In the genomic region with DNA sequence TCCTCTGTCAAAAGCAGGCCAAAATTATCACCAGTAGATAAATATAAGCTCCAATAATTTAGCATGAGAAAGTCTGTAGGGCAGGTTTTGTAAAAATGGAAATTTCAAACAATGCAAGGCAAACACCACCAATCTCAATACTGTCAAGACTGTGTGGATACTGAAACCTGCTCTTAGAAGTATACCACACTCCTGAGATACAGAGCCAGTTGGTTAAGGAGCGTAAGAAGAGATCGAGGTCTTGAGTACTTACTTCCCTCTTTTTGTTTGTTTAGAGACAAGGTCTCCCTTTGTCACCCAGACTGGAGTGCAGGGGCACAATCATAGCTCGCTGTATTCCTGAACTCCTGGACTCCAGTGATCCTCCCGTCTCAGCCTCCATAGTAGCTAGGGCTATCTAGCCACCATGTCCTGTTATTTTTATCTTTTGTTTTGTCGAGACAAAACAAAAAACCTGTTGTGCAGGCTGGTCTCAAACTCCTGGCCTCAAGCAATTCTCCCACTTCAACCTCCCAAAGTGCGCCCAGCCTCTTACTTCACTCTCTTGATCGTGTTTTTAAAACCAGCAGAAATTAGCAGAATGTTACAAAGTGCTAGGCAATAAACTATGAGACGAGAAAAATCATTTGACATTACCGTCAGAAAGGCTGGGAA, we compare ENCODE assay signal across 18 cellular contexts.
A peak's percentile ranks its signal among the peaks of the same experiment; 100 is the strongest.
DNase-seq lines count a peak whose midpoint lies in the region; ATAC-seq, FAIRE-seq and TF ChIP-seq lines count a peak whose summit lies in the region.
"Had no signal": no experiment of that assay in that cellular context is flagged by ENCODE, and none has a peak within 500 bp of the region (broad histone marks: within the 10 kb centered on the region; RNA-seq: fewer than 3 reads in every experiment).

No MANE protein-coding gene starts in this region.

- POLR2A ChIA-PET in HepG2 (lab: Yijun Ruan, JAX) (no interaction called here), GM12878 (lab: Charles Lee) (interaction anchor here (0.6 to 2.0 kb wide), 2 partner anchors 16 to 47 kb away, joined by 9 to 13 read pairs; no protein-coding TSS in a partner anchor)

- in situ Hi-C loops in HepG2 (cut with HindIII; ENCODE audit: extremely low pct_ligation_motif_present, low pct_unique_long_range_greater_than_20kb): no loop called here
- in situ Hi-C loops in KBM-7 (cut with MboI; ENCODE audit: low pct_unique_long_range_greater_than_20kb, low sequenced_read_pairs): no loop called here
- in situ Hi-C loops in GM12878 (cut with MboI): no loop called here

- RAD21 ChIA-PET in GM12878 (lab: Charles Lee; ENCODE audit: unreplicated experiment): interaction anchor here (1.9 to 2.6 kb wide), 2 partner anchors 15 to 85 kb away, joined by 5 to 6 read pairs; no protein-coding TSS in a partner anchor

- H3K4me2 ChIP-seq in HepG2 (ENCODE audit: low read depth, low read length): no peak overlapping the region
- H3K4me2 ChIP-seq in GM12878 (ENCODE audit: control insufficient read depth, insufficient read depth): no peak overlapping the region
- H3K4me2 ChIP-seq: BLaER1 treated with 17β-estradiol and CSF1 and Interleukin-3, amounts not matched to agents 10 nM and 100 nM had no signal

- H2AFZ ChIP-seq in HepG2 (ENCODE audit: low read length) (no peak overlapping the region), GM12878 (ENCODE audit: control insufficient read depth, low read depth, low read length) (no peak overlapping the region)

- H3K27ac ChIP-seq in HepG2 (ENCODE audit: extremely low read length, insufficient read depth, low read length) (no peak overlapping the region), right lobe of liver (no peak overlapping the region), GM12878 (ENCODE audit: control insufficient read depth, insufficient read depth) (no peak overlapping the region)
- H3K27ac ChIP-seq: BLaER1 treated with 17β-estradiol and CSF1 and Interleukin-3, amounts not matched to agents 10 nM and 100 nM had no signal

- SMC1A ChIA-PET in GM12878 (lab: Charles Lee; ENCODE audit: uncharacterized antibody, unreplicated experiment): interaction anchor here (0.9 to 4.1 kb wide), 9 partner anchors 10 to 105 kb away, joined by 3 to 17 read pairs (median 5); no protein-coding TSS in a partner anchor

- no peak for TF ChIP-seq POLR2A in HepG2 (IDR thresholded peaks at IDR 0.05; ENCODE audit: insufficient read depth in 1 of 2, low read depth in 2 of 2, low read length in 2 of 2)
- no peak for TF ChIP-seq POLR2A in right lobe of liver (IDR thresholded peaks at IDR 0.05)
- TF ChIP-seq POLR2A in GM12878 (IDR thresholded peaks at IDR 0.05; ENCODE audit: low read depth, low read length): no peak

- BruUV-seq in HepG2 (replicated peaks; lab: Mats Ljungman, UMichigan) (no TSS peak), GM12878 (replicated peaks; lab: Mats Ljungman, UMichigan) (no TSS peak)

- H3K79me2 ChIP-seq in HepG2 (ENCODE audit: insufficient read depth, low read length): peaks cover 9% of the 10 kb centered on the region
- no peaks in the 10 kb centered on the region for H3K79me2 ChIP-seq in GM12878 (ENCODE audit: control insufficient read depth, insufficient read depth, low read length)

- H3K36me3 ChIP-seq in HepG2 (replicated peaks in 1 of 2; ENCODE audit: control insufficient read depth in 1 of 2, insufficient read depth in 2 of 2, low read length in 2 of 2): no peaks in the 10 kb centered on the region
- no peaks in the 10 kb centered on the region for H3K36me3 ChIP-seq in right lobe of liver
- H3K36me3 ChIP-seq in GM12878 (ENCODE audit: control insufficient read depth in 2 of 2, insufficient read depth in 2 of 2, low read length in 1 of 2): no peaks in the 10 kb centered on the region
- H3K36me3 ChIP-seq: BLaER1 treated with 17β-estradiol and CSF1 and Interleukin-3, amounts not matched to agents 10 nM and 100 nM had no signal

- WGBS in HepG2 (ENCODE audit: low lambda C conversion rate): 97% methylated on average over 9 of the region's 9 CpGs
- 88% methylated on average over 7 of the region's 9 CpGs for WGBS in right lobe of liver (ENCODE audit: insufficient coverage, low coverage, low lambda C conversion rate, missing lambda C conversion rate)
- WGBS in GM12878 (ENCODE audit: insufficient coverage, insufficient replicate concordance, low lambda C conversion rate, missing lambda C conversion rate): 59% methylated on average over 9 of the region's 9 CpGs

- H3K9me3 ChIP-seq in HepG2 (ENCODE audit: low read length) (no peaks in the 10 kb centered on the region), right lobe of liver (no peaks in the 10 kb centered on the region), GM12878 (replicated peaks; ENCODE audit: control insufficient read depth, insufficient read depth, low read length) (no peaks in the 10 kb centered on the region; the same call in 2 of the 3 replicates)
- H3K9me3 ChIP-seq: BLaER1 treated with 17β-estradiol and CSF1 and Interleukin-3, amounts not matched to agents 10 nM and 100 nM had no signal

- no peak for FAIRE-seq in HepG2 (lab: Jason Lieb, UNC)
- no peak for FAIRE-seq in GM12878 (lab: Jason Lieb, UNC)
- no peak for FAIRE-seq in urothelium cell line (lab: Jason Lieb, UNC)
- FAIRE-seq: A204.1 had no signal

- DNase-seq in HepG2 (ENCODE audit: low spot score) (no peak), right lobe of liver (no peak), KBM-7 (peak; percentile 25), GM12878 (ENCODE audit: low read depth, low spot score) (no peak), DMS153 treated with DMSO at 0.1 percent for 48 hours (lab: John Stamatoyannopoulos, UW; ENCODE audit: unreplicated experiment) (no peak), urothelium cell line (ENCODE audit: low spot score) (no peak), A172 (ENCODE audit: low spot score) (no peak), GM19240 (ENCODE audit: insufficient read length, low spot score) (no peak)
- DNase-seq: CD8-positive, alpha-beta memory T cell; GF-D8; MV-4-11; NCI-H1417 treated with DMSO at 0.1 percent for 48 hours; NCI-H1930; NCI-H748 treated with DMSO at 0.1 percent for 48 hours; PC-3; T-cell had no signal

- no peaks in the 10 kb centered on the region for H3K27me3 ChIP-seq in HepG2 (ENCODE audit: control insufficient read depth in 1 of 2, insufficient read depth in 2 of 2, low read length in 2 of 2)
- H3K27me3 ChIP-seq in right lobe of liver: no peaks in the 10 kb centered on the region
- H3K27me3 ChIP-seq in GM12878 (replicated peaks in 1 of 2; ENCODE audit: control insufficient read depth in 2 of 2, insufficient read depth in 2 of 2, low read length in 1 of 2): no peaks in the 10 kb centered on the region
- H3K27me3 ChIP-seq: BLaER1 treated with 17β-estradiol and CSF1 and Interleukin-3, amounts not matched to agents 10 nM and 100 nM had no signal

- no peak for TF ChIP-seq CTCF in HepG2 (CRISPR knock-in tag; IDR thresholded peaks at IDR 0.05)
- TF ChIP-seq CTCF in right lobe of liver (IDR thresholded peaks at IDR 0.05): no peak
- no peak for TF ChIP-seq CTCF in GM12878 (IDR thresholded peaks at IDR 0.05 in 2 of 3, conservative IDR thresholded peaks at IDR 0.05 in 1 of 3; ENCODE audit: control insufficient read depth in 2 of 3, extremely low read depth in 1 of 3, insufficient read depth in 1 of 3, low read depth in 3 of 3, low read length in 3 of 3)

- H4K20me1 ChIP-seq in HepG2 (ENCODE audit: insufficient read depth, low read length): 0 out of 2 replicates have a peak, but pooled peaks cover 4% of the 10 kb centered on the region
- no peaks in the 10 kb centered on the region for H4K20me1 ChIP-seq in GM12878 (ENCODE audit: control insufficient read depth, insufficient read depth)

- no peak for TF ChIP-seq RAD21 in HepG2 (CRISPR knock-in tag; IDR thresholded peaks at IDR 0.05)
- TF ChIP-seq RAD21 in GM12878 (IDR thresholded peaks at IDR 0.05; ENCODE audit: insufficient read depth, low read depth, low read length): no peak

- CTCF ChIA-PET in HepG2 (lab: Yijun Ruan, JAX; ENCODE audit: low intra/inter-chr PET ratio, low total read pairs) (no interaction called here), GM12878 (lab: Yijun Ruan, JAX) (interaction anchor here (1.5 to 4.2 kb wide), 4 partner anchors 15 to 87 kb away, joined by 3 to 15 read pairs (median 5); no protein-coding TSS in a partner anchor)

- TF ChIP-seq EP300 in HepG2 (IDR thresholded peaks at IDR 0.05; ENCODE audit: low read depth in 2 of 2, low read length in 2 of 2) (no peak), HepG2 (CRISPR knock-in tag; IDR thresholded peaks at IDR 0.05; ENCODE audit: borderline replicate concordance) (no peak), GM12878 (IDR thresholded peaks at IDR 0.05; ENCODE audit: borderline replicate concordance in 1 of 2, control insufficient read depth in 1 of 2, low read depth in 2 of 2, low read length in 2 of 2) (no peak)

- H3K9ac ChIP-seq in HepG2 (ENCODE audit: insufficient read depth, low read depth, low read length): no peak overlapping the region
- no peak overlapping the region for H3K9ac ChIP-seq in GM12878 (ENCODE audit: control insufficient read depth, insufficient read depth, low read length)
- H3K9ac ChIP-seq: BLaER1 treated with 17β-estradiol and CSF1 and Interleukin-3, amounts not matched to agents 10 nM and 100 nM had no signal

- intact Hi-C loops in HepG2 (cut with micrococcal nuclease; ENCODE audit: unreplicated experiment): no loop called here
- intact Hi-C loops in right lobe of liver (cut with DNase I): no loop called here
- intact Hi-C loops in GM12878 (cut with micrococcal nuclease; ENCODE audit: unreplicated experiment): no loop called here

- H3K4me3 ChIP-seq in HepG2 (replicated peaks in 1 of 3; ENCODE audit: insufficient read depth in 1 of 3, low read depth in 2 of 3, low read length in 3 of 3) (no peak overlapping the region), right lobe of liver (no peak overlapping the region), GM12878 (no peak overlapping the region)
- H3K4me3 ChIP-seq: BLaER1 treated with 17β-estradiol and CSF1 and Interleukin-3, amounts not matched to agents 10 nM and 100 nM had no signal

- no peak for ATAC-seq in HepG2
- ATAC-seq in right lobe of liver: no peak
- peak; percentile 90 for ATAC-seq in GM12878
- ATAC-seq: PC-3, T-cell had no signal

- no peaks in the 10 kb centered on the region for H3K4me1 ChIP-seq in HepG2 (ENCODE audit: insufficient read depth, low read length)
- no peaks in the 10 kb centered on the region for H3K4me1 ChIP-seq in right lobe of liver
- H3K4me1 ChIP-seq in GM12878 (ENCODE audit: control insufficient read depth, insufficient read depth, low read length): no peaks in the 10 kb centered on the region

TF ChIP-seq in GM12878, 131 proteins besides CTCF, POLR2A, EP300 and RAD21:
- TF ChIP-seq IKZF2 (IDR thresholded peaks at IDR 0.05): peak; percentile 42 to 47; a peak in 2 of 4 replicates
- TF ChIP-seq ATF7 (IDR thresholded peaks at IDR 0.05; ENCODE audit: low read depth): no peak
